ENCODE assay signal across 20 cellular contexts in the genomic region with DNA sequence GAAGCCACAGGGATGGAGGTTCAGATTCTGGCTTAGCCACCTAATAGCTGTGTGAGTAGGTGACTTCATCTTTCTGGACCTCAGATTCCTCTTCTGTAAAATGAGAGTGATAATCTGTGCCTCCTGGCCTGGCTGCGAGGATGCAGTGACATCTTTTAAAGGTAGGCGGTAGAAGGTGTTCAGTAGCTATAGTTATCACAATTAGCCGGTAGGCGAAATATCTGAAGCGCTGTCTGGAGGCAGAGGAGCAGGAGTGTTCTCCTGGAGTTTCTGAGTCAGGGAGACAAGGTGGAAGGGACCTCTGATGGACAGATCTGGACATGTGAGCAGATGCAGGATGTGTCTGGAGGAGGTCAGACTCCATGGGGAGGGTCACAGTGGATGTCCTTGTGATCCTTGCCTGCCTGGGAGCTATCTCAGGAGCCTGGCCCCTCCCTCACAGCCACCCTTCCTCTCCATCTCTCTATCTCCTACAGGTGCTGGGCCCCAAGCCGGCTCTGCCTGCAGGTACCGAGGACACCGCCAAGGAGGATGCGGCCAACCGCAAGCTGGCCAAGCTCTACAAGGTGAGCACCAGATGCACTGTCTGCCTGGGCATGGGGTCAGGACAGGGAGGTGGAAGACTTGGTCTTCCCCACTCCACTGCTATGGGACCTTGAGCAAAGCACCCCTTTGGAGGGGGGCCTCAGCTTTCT.
"Had no signal": no experiment of that assay in that cellular context is flagged by ENCODE, and none has a peak within 500 bp of the region (broad histone marks: within the 10 kb centered on the region; RNA-seq: fewer than 3 reads in every experiment).

No MANE protein-coding gene starts in this region.

- H3K9me3 ChIP-seq: adrenal gland, heart left ventricle, SJCRH30, suprapubic skin had no signal

- H3K27ac Mint-ChIP-seq: activated CD4-positive, alpha-beta memory T cell treated with anti-CD3 and anti-CD28 coated beads for 36 hours; activated CD4-positive, alpha-beta T cell treated with anti-CD3 and anti-CD28 coated beads for 36 hours; activated CD8-positive, alpha-beta memory T cell treated with anti-CD3 and anti-CD28 coated beads, Interleukin-2, amount 10 ng/mL, durations not matched to agents 7 days and 5 days; activated naive CD4-positive, alpha-beta T cell treated with anti-CD3 and anti-CD28 coated beads, Interleukin-2, amount 50 U/mL, for 24 hours; activated T-helper 2 cell treated with anti-CD3 and anti-CD28 coated beads, Interferon-gamma antibody, Interleukin-2, Interleukin-4, amounts not matched to agents 10 μg/mL and 5 μg/mL and 100 μg/mL, durations not matched to agents 14 hours and 24 hours and 36 hours; nephron; stimulated activated effector memory CD8-positive, alpha-beta T cell treated with anti-CD3 and anti-CD28 coated beads, Interleukin-12 subunit alpha, Interleukin-12 subunit beta, amount 100 ng/mL, for 72 hours; T-helper 17 cell had no signal

- H3K27me3 ChIP-seq: adrenal gland, heart left ventricle, SJCRH30, suprapubic skin had no signal

- H3K36me3 Mint-ChIP-seq: activated CD4-positive, alpha-beta memory T cell treated with anti-CD3 and anti-CD28 coated beads for 36 hours; activated CD8-positive, alpha-beta memory T cell treated with anti-CD3 and anti-CD28 coated beads, Interleukin-2, amount 10 ng/mL, durations not matched to agents 7 days and 5 days; activated naive CD4-positive, alpha-beta T cell treated with anti-CD3 and anti-CD28 coated beads, Interleukin-2, amount 50 U/mL, for 24 hours; stimulated activated effector memory CD8-positive, alpha-beta T cell treated with anti-CD3 and anti-CD28 coated beads, Interleukin-12 subunit alpha, Interleukin-12 subunit beta, amount 100 ng/mL, for 72 hours had no signal

- ATAC-seq: activated CD4-positive, alpha-beta T cell treated with anti-CD3 and anti-CD28 coated beads for 36 hours; activated CD8-positive, alpha-beta memory T cell treated with anti-CD3 and anti-CD28 coated beads, Interleukin-2, amount 10 ng/mL, durations not matched to agents 7 days and 5 days; heart left ventricle; left colon; stimulated activated effector memory CD8-positive, alpha-beta T cell treated with anti-CD3 and anti-CD28 coated beads, Interleukin-12 subunit alpha, Interleukin-12 subunit beta, amount 100 ng/mL, for 72 hours; T-helper 17 cell had no signal

- H3K4me1 ChIP-seq: SJCRH30 had no signal

- H3K9me3 Mint-ChIP-seq: activated CD4-positive, alpha-beta memory T cell treated with anti-CD3 and anti-CD28 coated beads for 36 hours; activated naive CD4-positive, alpha-beta T cell treated with anti-CD3 and anti-CD28 coated beads, Interleukin-2, amount 50 U/mL, for 24 hours; activated T-helper 2 cell treated with anti-CD3 and anti-CD28 coated beads, Interferon-gamma antibody, Interleukin-2, Interleukin-4, amounts not matched to agents 10 μg/mL and 5 μg/mL and 100 μg/mL, durations not matched to agents 14 hours and 24 hours and 36 hours; nephron; stimulated activated effector memory CD8-positive, alpha-beta T cell treated with anti-CD3 and anti-CD28 coated beads, Interleukin-12 subunit alpha, Interleukin-12 subunit beta, amount 100 ng/mL, for 72 hours had no signal

- H3K4me3 ChIP-seq: adrenal gland, heart left ventricle, SJCRH30, suprapubic skin had no signal

- H3K36me3 ChIP-seq: SJCRH30, WERI-Rb-1 had no signal

- DNase-seq: activated CD4-positive, alpha-beta memory T cell treated with anti-CD3 and anti-CD28 coated beads for 36 hours; activated CD4-positive, alpha-beta T cell treated with anti-CD3 and anti-CD28 coated beads for 36 hours; activated CD8-positive, alpha-beta memory T cell treated with anti-CD3 and anti-CD28 coated beads, Interleukin-2, amount 10 ng/mL, durations not matched to agents 7 days and 5 days; activated T-cell treated with anti-CD3 and anti-CD28 coated beads, Interleukin-2, amount 50 U/mL, for 1 hour; central memory CD4-positive, alpha-beta T cell; effector memory CD4-positive, alpha-beta T cell; foreskin melanocyte; mesenchymal stem cell; SJCRH30; stimulated activated CD4-positive, alpha-beta T cell treated with anti-CD3 and anti-CD28 coated beads, Interleukin-12 subunit alpha, Interleukin-12 subunit beta, amount 100 ng/mL, for 4 hours; T-helper 17 cell; WERI-Rb-1 had no signal

- H3K4me3 Mint-ChIP-seq: activated CD4-positive, alpha-beta memory T cell treated with anti-CD3 and anti-CD28 coated beads for 36 hours; activated CD4-positive, alpha-beta T cell treated with anti-CD3 and anti-CD28 coated beads for 36 hours; activated CD8-positive, alpha-beta memory T cell treated with anti-CD3 and anti-CD28 coated beads, Interleukin-2, amount 10 ng/mL, durations not matched to agents 7 days and 5 days; activated naive CD4-positive, alpha-beta T cell treated with anti-CD3 and anti-CD28 coated beads, Interleukin-2, amount 50 U/mL, for 24 hours; nephron; stimulated activated effector memory CD8-positive, alpha-beta T cell treated with anti-CD3 and anti-CD28 coated beads, Interleukin-12 subunit alpha, Interleukin-12 subunit beta, amount 100 ng/mL, for 72 hours; T-helper 17 cell had no signal

- H3K27me3 Mint-ChIP-seq: activated CD4-positive, alpha-beta memory T cell treated with anti-CD3 and anti-CD28 coated beads for 36 hours; activated CD4-positive, alpha-beta T cell treated with anti-CD3 and anti-CD28 coated beads for 36 hours; activated CD8-positive, alpha-beta memory T cell treated with anti-CD3 and anti-CD28 coated beads, Interleukin-2, amount 10 ng/mL, durations not matched to agents 7 days and 5 days; activated naive CD4-positive, alpha-beta T cell treated with anti-CD3 and anti-CD28 coated beads, Interleukin-2, amount 50 U/mL, for 24 hours; T-helper 17 cell had no signal

- H3K27ac ChIP-seq: adrenal gland, SJCRH30, suprapubic skin, WERI-Rb-1 had no signal

- H3K4me1 Mint-ChIP-seq: activated CD4-positive, alpha-beta T cell treated with anti-CD3 and anti-CD28 coated beads for 36 hours; activated CD8-positive, alpha-beta memory T cell treated with anti-CD3 and anti-CD28 coated beads, Interleukin-2, amount 10 ng/mL, durations not matched to agents 7 days and 5 days; activated naive CD4-positive, alpha-beta T cell treated with anti-CD3 and anti-CD28 coated beads, Interleukin-2, amount 50 U/mL, for 24 hours; stimulated activated effector memory CD8-positive, alpha-beta T cell treated with anti-CD3 and anti-CD28 coated beads, Interleukin-12 subunit alpha, Interleukin-12 subunit beta, amount 100 ng/mL, for 72 hours; T-helper 17 cell had no signal
